16 cellular contexts compared by ENCODE assay signal in genomic region chr20:49433387-49433786, GRCh38. TPM values are rescaled to one million over a fixed set of nuclear protein-coding genes. Genes with fewer than 3 reads are reported as not detected.
DNase-seq lines count a peak whose midpoint lies in the region; ATAC-seq lines count a peak whose summit lies in the region.
"Had no signal": no experiment of that assay in that cellular context is flagged by ENCODE, and none has a peak within 500 bp of the region (broad histone marks: within the 10 kb centered on the region; RNA-seq: fewer than 3 reads in every experiment).

No MANE protein-coding gene starts in this region.

- ATAC-seq in left colon = no peak
- ATAC-seq in GM21723 (IDR thresholded peaks at IDR 0.05; ENCODE audit: unreplicated experiment) = no peak
- no peak for ATAC-seq in HG03520 (IDR thresholded peaks at IDR 0.05; ENCODE audit: unreplicated experiment)
- ATAC-seq: GM23338, left lung, WTC11 had no signal

- intact Hi-C loops in left colon (cut with DNase I, micrococcal nuclease) = no loop called here

- DNase-seq in NCI-H1436 (lab: John Stamatoyannopoulos, UW) = peak; percentile 19
- no peak for DNase-seq in NCI-H1436 treated with DMSO at 0.1 percent for 48 hours (lab: John Stamatoyannopoulos, UW)
- DNase-seq in NCI-H1105 treated with DMSO at 0.1 percent for 48 hours (lab: John Stamatoyannopoulos, UW) = peak; percentile 89
- peak; percentile 74 for DNase-seq in NCI-H748 treated with DMSO at 0.1 percent for 48 hours (lab: John Stamatoyannopoulos, UW)
- peak; percentile 32 for DNase-seq in left kidney (ENCODE audit: low read depth, low spot score)
- DNase-seq in left colon = no peak
- DNase-seq: activated CD4-positive, alpha-beta T cell treated with anti-CD3 and anti-CD28 coated beads, Interleukin-2, amount 50 U/mL, for 1 hour; activated T-cell treated with anti-CD3 and anti-CD28 coated beads, Interleukin-2, amount 50 U/mL, for 48 hours; left lung; mesendoderm; stimulated activated CD4-positive, alpha-beta T cell treated with anti-CD3 and anti-CD28 coated beads, Interleukin-15, amount 100 ng/mL, for 24 hours; stimulated activated naive CD4-positive, alpha-beta T cell had no signal

RNA-seq across cellular contexts. Expression of gene KCNB1, which starts 49.1 kb away (rescaled TPM):
- total RNA-seq in left colon = 1 to 10 TPM in 1 of 2 donors, under 1 TPM in 1; 0.24 to 2.0 TPM

Comparison
In these comparisons a context has a peak if more than half of its experiments do, and no peak if none do; other contexts are left out.
1. DNase-seq: peak in NCI-H1436 (single experiment), NCI-H1105 treated with DMSO at 0.1 percent for 48 hours (single experiment), NCI-H748 treated with DMSO at 0.1 percent for 48 hours (single experiment) and left kidney (single experiment); none in NCI-H1436 treated with DMSO at 0.1 percent for 48 hours (single experiment) and left colon (0 of 2).